3 cellular contexts compared by ENCODE assay signal in genomic region chr20:57248132-57248797, GRCh38.
TF ChIP-seq lines count a peak whose summit lies in the region.

No MANE protein-coding gene starts in this region.

TF ChIP-seq in HepG2, 621 proteins besides CTCF, POLR2A, EP300 and RAD21:
- no peak for TF ChIP-seq SMYD3 (CRISPR knock-in tag; IDR thresholded peaks at IDR 0.05)
- TF ChIP-seq NCOA5 (CRISPR knock-in tag; IDR thresholded peaks at IDR 0.05): no peak
- 0 out of 2 replicates have a peak, but pooled peaks have one; percentile 23 for TF ChIP-seq CREM (IDR thresholded peaks at IDR 0.05)
- no peak for TF ChIP-seq CREM (CRISPR knock-in tag; IDR thresholded peaks at IDR 0.05)
- TF ChIP-seq MBNL3 (CRISPR knock-in tag; conservative IDR thresholded peaks at IDR 0.05): no peak
TF ChIP-seq in HepG2: peak in this region for 1.

TF ChIP-seq in H1, 55 proteins besides CTCF, POLR2A, EP300 and RAD21:
- no peak for TF ChIP-seq PHF8 (conservative IDR thresholded peaks at IDR 0.05; ENCODE audit: low read depth, low read length)
- TF ChIP-seq SIX5 (IDR thresholded peaks at IDR 0.05; ENCODE audit: low read depth, low read length): no peak
- peak; percentile 63; the same call in 1 of the 2 replicates for TF ChIP-seq KDM1A (IDR thresholded peaks at IDR 0.05; ENCODE audit: borderline replicate concordance, low read length)
- TF ChIP-seq ATF3 (IDR thresholded peaks at IDR 0.05; ENCODE audit: insufficient read depth, low read depth, low read length): no peak
- TF ChIP-seq MAX (IDR thresholded peaks at IDR 0.05): 0 out of 2 replicates have a peak, but pooled peaks have one; percentile 20
- no peak for TF ChIP-seq TEAD4 (IDR thresholded peaks at IDR 0.05; ENCODE audit: low read depth, low read length)
- TF ChIP-seq YY1 (IDR thresholded peaks at IDR 0.05; ENCODE audit: low read depth, low read length): 0 out of 2 replicates have a peak, but pooled peaks have one; percentile 26
- TF ChIP-seq CBX5 (IDR thresholded peaks at IDR 0.05; ENCODE audit: low read depth, low read length): no peak
- TF ChIP-seq FOSL1 (IDR thresholded peaks at IDR 0.05; ENCODE audit: insufficient read depth, low read depth, low read length): no peak
- TF ChIP-seq CBX8 (IDR thresholded peaks at IDR 0.05; ENCODE audit: borderline replicate concordance, low read depth, low read length): no peak
- TF ChIP-seq TBP (IDR thresholded peaks at IDR 0.05; ENCODE audit: low read depth, low read length): no peak
- TF ChIP-seq ASH2L (IDR thresholded peaks at IDR 0.05; ENCODE audit: low read length): no peak
- TF ChIP-seq SAP30 (IDR thresholded peaks at IDR 0.05; ENCODE audit: insufficient read depth, insufficient replicate concordance, low read length): no peak
- TF ChIP-seq NRF1 (IDR thresholded peaks at IDR 0.05; ENCODE audit: low read depth, low read length): no peak
- TF ChIP-seq RFX5 (IDR thresholded peaks at IDR 0.05; ENCODE audit: borderline replicate concordance, low read depth, low read length): no peak
- no peak for TF ChIP-seq SP2 (IDR thresholded peaks at IDR 0.05; ENCODE audit: low read length)
- TF ChIP-seq E2F6 (IDR thresholded peaks at IDR 0.05): 0 out of 2 replicates have a peak, but pooled peaks have one; percentile 21
- no peak for TF ChIP-seq RBBP5 (IDR thresholded peaks at IDR 0.05; ENCODE audit: borderline replicate concordance, low read depth, low read length)
- TF ChIP-seq POU5F1 (IDR thresholded peaks at IDR 0.05; ENCODE audit: low read depth, low read length): no peak
- no peak for TF ChIP-seq CHD1 (IDR thresholded peaks at IDR 0.05; ENCODE audit: low read depth, low read length)
- TF ChIP-seq USF2 (IDR thresholded peaks at IDR 0.05; ENCODE audit: low read length): no peak
- TF ChIP-seq ZNF274 (IDR thresholded peaks at IDR 0.05; ENCODE audit: borderline replicate concordance, extremely low read depth, low read length): no peak
- TF ChIP-seq RNF2 (IDR thresholded peaks at IDR 0.05; ENCODE audit: borderline replicate concordance, low read depth, low read length, missing control alignments, poor library complexity, severe bottlenecking): no peak
- TF ChIP-seq SIN3A (conservative IDR thresholded peaks at IDR 0.05 in 1 of 2, IDR thresholded peaks at IDR 0.05 in 1 of 2; ENCODE audit: low read depth in 1 of 2, low read length in 2 of 2): no peak
- no peak for TF ChIP-seq POLR2AphosphoS5 (IDR thresholded peaks at IDR 0.05; ENCODE audit: low read depth, low read length)
- no peak for TF ChIP-seq ATF2 (IDR thresholded peaks at IDR 0.05; ENCODE audit: low read length)
- no peak for TF ChIP-seq GTF2F1 (IDR thresholded peaks at IDR 0.05; ENCODE audit: borderline replicate concordance, low read depth, low read length)
- TF ChIP-seq TAF1 (IDR thresholded peaks at IDR 0.05; ENCODE audit: low read depth, low read length): no peak

TF ChIP-seq in SK-N-SH, 30 proteins besides CTCF, POLR2A, EP300 and RAD21:
- TF ChIP-seq TCF12 (IDR thresholded peaks at IDR 0.05) (no peak), MAX (IDR thresholded peaks at IDR 0.05; ENCODE audit: low read depth) (no peak), NRF1 (IDR thresholded peaks at IDR 0.05; ENCODE audit: low read depth, low read length) (no peak), MXI1 (IDR thresholded peaks at IDR 0.05; ENCODE audit: low read depth, low read length) (no peak), USF2 (IDR thresholded peaks at IDR 0.05; ENCODE audit: borderline replicate concordance, low read depth, low read length) (no peak), YY1 (IDR thresholded peaks at IDR 0.05; ENCODE audit: low read depth) (no peak), TEAD4 (IDR thresholded peaks at IDR 0.05; ENCODE audit: borderline replicate concordance, insufficient read depth) (no peak), FOXM1 (IDR thresholded peaks at IDR 0.05; ENCODE audit: low read depth) (no peak), ELF1 (IDR thresholded peaks at IDR 0.05) (no peak), FOSL2 (IDR thresholded peaks at IDR 0.05; ENCODE audit: borderline replicate concordance, low read depth) (no peak), REST (IDR thresholded peaks at IDR 0.05; ENCODE audit: low read depth, low read length) (no peak), TAF1 (IDR thresholded peaks at IDR 0.05; ENCODE audit: borderline replicate concordance, low read depth, low read length) (no peak), GATA2 (CRISPR knock-in tag; IDR thresholded peaks at IDR 0.05) (no peak), JUND (IDR thresholded peaks at IDR 0.05) (no peak), FOXJ3 (CRISPR knock-in tag; IDR thresholded peaks at IDR 0.05) (no peak), IRF3 (IDR thresholded peaks at IDR 0.05; ENCODE audit: low read depth, low read length) (no peak), GABPA (IDR thresholded peaks at IDR 0.05; ENCODE audit: low read depth) (no peak)
TF ChIP-seq in SK-N-SH: peak in this region for 0.
